ENCODE assay signal across 10 cellular contexts in genomic region chr7:88758355-88759215, GRCh38. TPM values are rescaled to one million over a fixed set of nuclear protein-coding genes. Genes with fewer than 3 reads are reported as not detected.
DNase-seq lines count a peak whose midpoint lies in the region; ATAC-seq, FAIRE-seq and TF ChIP-seq lines count a peak whose summit lies in the region.
"Had no signal": no experiment of that assay in that cellular context is flagged by ENCODE, and none has a peak within 500 bp of the region (broad histone marks: within the 10 kb centered on the region; RNA-seq: fewer than 3 reads in every experiment).

No MANE protein-coding gene starts in this region.

- no peak for TF ChIP-seq POLR2A in A549 (IDR thresholded peaks at IDR 0.05; ENCODE audit: low read length)
- no peak for TF ChIP-seq POLR2A in GM12878 (IDR thresholded peaks at IDR 0.05; ENCODE audit: low read depth, low read length)
- no peak for TF ChIP-seq POLR2A in upper lobe of left lung (IDR thresholded peaks at IDR 0.05)

- RAD21 ChIA-PET in GM12878 (lab: Charles Lee; ENCODE audit: unreplicated experiment) = interaction anchor here (1.1 kb wide), 1 partner anchor 211 kb away, joined by 3 read pairs; no protein-coding TSS in a partner anchor

- peak; percentile 63 to 73; a peak in 5 of 6 replicates for ATAC-seq in A549
- peak; percentile 68 for ATAC-seq in GM12878
- ATAC-seq in upper lobe of left lung (ENCODE audit: low FRiP score in 2 of 2) = peak in 1 of 2 donors; percentile 45

- in situ Hi-C loops in GM12878 (cut with MboI) = no loop called here

- no peaks in the 10 kb centered on the region for H3K79me2 ChIP-seq in GM12878 (ENCODE audit: control insufficient read depth, insufficient read depth, low read length)

- SMC1A ChIA-PET in GM12878 (lab: Charles Lee; ENCODE audit: uncharacterized antibody, unreplicated experiment) = interaction anchor here (1.0 to 1.3 kb wide), 5 partner anchors 12 to 884 kb away, joined by 3 to 5 read pairs (median 3); no protein-coding TSS in a partner anchor

- no peaks in the 10 kb centered on the region for H4K20me1 ChIP-seq in GM12878 (ENCODE audit: control insufficient read depth, insufficient read depth)

- TF ChIP-seq EP300 in A549 (IDR thresholded peaks at IDR 0.05) (no peak), GM12878 (IDR thresholded peaks at IDR 0.05; ENCODE audit: borderline replicate concordance in 1 of 2, control insufficient read depth in 1 of 2, low read depth in 2 of 2, low read length in 2 of 2) (no peak), upper lobe of left lung (IDR thresholded peaks at IDR 0.05) (no peak)

- FAIRE-seq in A549 (lab: Jason Lieb, UNC) (no peak), GM12878 (lab: Jason Lieb, UNC) (no peak)

- H3K4me2 ChIP-seq in A549 (peak overlapping the region; percentile 91), GM12878 (ENCODE audit: control insufficient read depth, insufficient read depth) (no peak overlapping the region)

- no peak overlapping the region for H3K9ac ChIP-seq in GM12878 (ENCODE audit: control insufficient read depth, insufficient read depth, low read length)

- H3K27ac ChIP-seq in A549 (no peak overlapping the region), GM12878 (ENCODE audit: control insufficient read depth, insufficient read depth) (no peak overlapping the region), upper lobe of left lung (no peak overlapping the region)

- peaks cover 10% of the 10 kb centered on the region for H3K4me1 ChIP-seq in A549
- H3K4me1 ChIP-seq in GM12878 (ENCODE audit: control insufficient read depth, insufficient read depth, low read length) = no peaks in the 10 kb centered on the region
- H3K4me1 ChIP-seq in upper lobe of left lung = peaks cover 9 to 17% (median 11%) of the 10 kb centered on the region in 4 donors

- H3K27me3 ChIP-seq in GM12878 (replicated peaks in 1 of 2; ENCODE audit: control insufficient read depth in 2 of 2, insufficient read depth in 2 of 2, low read length in 1 of 2) (peaks cover 3 to 4% of the 10 kb centered on the region in 2 experiments; a peak in 2 of 4 replicates), upper lobe of left lung (peaks cover 0 to 17% (median 9%) of the 10 kb centered on the region in 4 donors)

- H2AFZ ChIP-seq in GM12878 (ENCODE audit: control insufficient read depth, low read depth, low read length) = no peak overlapping the region

- TF ChIP-seq RAD21 in A549 (conservative IDR thresholded peaks at IDR 0.05 in 1 of 2, IDR thresholded peaks at IDR 0.05 in 1 of 2) (no peak), GM12878 (IDR thresholded peaks at IDR 0.05; ENCODE audit: insufficient read depth, low read depth, low read length) (peak; percentile 17; the same call in 1 of the 2 replicates)

- POLR2A ChIA-PET in A549 (lab: Yijun Ruan, JAX) (no interaction called here), GM12878 (lab: Charles Lee) (no interaction called here)

- intact Hi-C loops in GM12878 (cut with micrococcal nuclease; ENCODE audit: unreplicated experiment) = no loop called here

- BruUV-seq in GM12878 (replicated peaks; lab: Mats Ljungman, UMichigan) = no TSS peak

- H3K4me3 ChIP-seq in A549 = peak overlapping the region; percentile 40
- H3K4me3 ChIP-seq in GM12878 = no peak overlapping the region
- H3K4me3 ChIP-seq in upper lobe of left lung = peak overlapping the region in 3 of 4 donors; percentile 4 to 26 (median 21)

- no peaks in the 10 kb centered on the region for H3K9me3 ChIP-seq in A549
- H3K9me3 ChIP-seq in GM12878 (replicated peaks; ENCODE audit: control insufficient read depth, insufficient read depth, low read length) = no peaks in the 10 kb centered on the region
- no peaks in the 10 kb centered on the region for H3K9me3 ChIP-seq in upper lobe of left lung

- DNase-seq in A549 (ENCODE audit: low read depth in 1 of 2, low spot score in 1 of 2) = no peak
- DNase-seq in H4 (ENCODE audit: low spot score) = peak; percentile 26
- DNase-seq in GM12878 (ENCODE audit: low read depth, low spot score) = no peak
- peak; percentile 78 for DNase-seq in left kidney (ENCODE audit: low read depth, low spot score)
- no peak for DNase-seq in upper lobe of left lung
- no peak for DNase-seq in dedifferentiated amniotic fluid mesenchymal stem cell (ENCODE audit: extremely low spot score)
- no peak for DNase-seq in SW480 (ENCODE audit: low spot score)
- no peak for DNase-seq in NOMO-1 (lab: John Stamatoyannopoulos, UW; ENCODE audit: unreplicated experiment in 2 of 2)
- DNase-seq: activated B cell treated with CpG ODN at 0.5 μM for 24 hours, naive B cell had no signal

- TF ChIP-seq CTCF in A549 (IDR thresholded peaks at IDR 0.05) (no peak), GM12878 (IDR thresholded peaks at IDR 0.05 in 2 of 3, conservative IDR thresholded peaks at IDR 0.05 in 1 of 3; ENCODE audit: control insufficient read depth in 2 of 3, extremely low read depth in 1 of 3, insufficient read depth in 1 of 3, low read depth in 3 of 3, low read length in 3 of 3) (no peak), upper lobe of left lung (IDR thresholded peaks at IDR 0.05) (no peak)

- 12% methylated on average over 31 of the region's 33 CpGs for WGBS in A549 (ENCODE audit: missing lambda C conversion rate)
- WGBS in GM12878 (ENCODE audit: insufficient coverage, insufficient replicate concordance, low lambda C conversion rate, missing lambda C conversion rate) = 20% methylated on average over 32 of the region's 33 CpGs
- WGBS in upper lobe of left lung, 2 donors = 6 to 7% methylated on average over 31 to 33 of the region's 33 CpGs

- CTCF ChIA-PET in A549 (lab: Yijun Ruan, JAX) (interaction anchor here (1.2 kb wide), 1 partner anchor 24 kb away, joined by 3 read pairs; no protein-coding TSS in a partner anchor), GM12878 (lab: Yijun Ruan, JAX) (no interaction called here)

- H3K36me3 ChIP-seq in GM12878 (ENCODE audit: control insufficient read depth in 2 of 2, insufficient read depth in 2 of 2, low read length in 1 of 2) (no peaks in the 10 kb centered on the region), upper lobe of left lung (no peaks in the 10 kb centered on the region)

TF ChIP-seq in A549, 52 proteins besides CTCF, POLR2A, EP300 and RAD21 (continues in another document):
- TF ChIP-seq EHF (CRISPR knock-in tag; IDR thresholded peaks at IDR 0.05) (no peak), MAZ (IDR thresholded peaks at IDR 0.05; ENCODE audit: borderline replicate concordance, low read depth, low read length) (no peak), HEYL (CRISPR knock-in tag; IDR thresholded peaks at IDR 0.05) (no peak), CBX8 (IDR thresholded peaks at IDR 0.05) (peak; percentile 93)

TF ChIP-seq in GM12878, 131 proteins besides CTCF, POLR2A, EP300 and RAD21:
- TF ChIP-seq BMI1 (IDR thresholded peaks at IDR 0.05; ENCODE audit: borderline replicate concordance) (peak; percentile 43; the same call in 1 of the 2 replicates), MYB (IDR thresholded peaks at IDR 0.05; ENCODE audit: borderline replicate concordance, low read depth, low read length) (no peak)

RNA-seq across cellular contexts. Expression of gene ZNF804B, which starts 0.9 kb away (rescaled TPM):
- polyA plus RNA-seq in A549 (2011; rRNA removed) (not detected in 2 replicates), A549 (2017; fragmentation: RNase III; extraction: RNeasy Plus Mini Kit Qiagen cat#74134 plus additional on column Dnase treatment) (not detected in 3 replicates), GM12878 (2011; rRNA removed) (not detected in 2 replicates), GM12878 (2014; fragmentation: Illumina TruSeq; extraction: Trizol) (not detected in 2 replicates), GM12878 (2014; fragmentation: Nextera tagmentation; extraction: Ambion mirVana) (not detected), GM12878 (2014; rRNA removed) (not detected in 2 replicates), GM12878 (2016; fragmentation: Nextera tagmentation; extraction: Ambion mirVana) (not detected)
- not detected in 2 replicates for polyA plus RNA-seq in A549 (2012; cell fraction: cytosol; rRNA removed)
- not detected in 2 replicates for polyA plus RNA-seq in A549 (2012; cell fraction: nucleus; rRNA removed)
- polyA minus RNA-seq in A549 (2011; rRNA and poly(A)+ RNA removed) = not detected in 2 replicates
- 0.10 and 0.17 TPM in 2 replicates for total RNA-seq in H4 (2014; rRNA removed; shearing (Covaris generic))
- not detected in 2 replicates for total RNA-seq in GM12878 (2013; cell fraction: nucleolus; rRNA removed)
- total RNA-seq in GM12878 (2014; rRNA removed) (not detected in 2 replicates), GM12878 (2014; rRNA removed; fragmentation: Illumina TruSeq; extraction: Trizol) (not detected in 2 replicates), GM12878 (2021) (0.03 TPM in 1 of 2 replicates, not detected in the other), upper lobe of left lung (not detected)
- not detected for polyA plus RNA-seq in GM12878 (2011; ENCODE audit: low read depth)
- not detected in 2 replicates for polyA plus RNA-seq in GM12878 (2011; cell fraction: cytosol; rRNA removed)
- 0.10 TPM in 1 of 2 replicates, not detected in the other for polyA plus RNA-seq in GM12878 (2011; cell fraction: nucleus; rRNA removed)
- not detected in 2 replicates for polyA plus RNA-seq in GM12878 (2012)
- not detected in 2 replicates for polyA minus RNA-seq in GM12878 (2011; rRNA and poly(A)+ RNA removed)
- not detected in 2 replicates for polyA minus RNA-seq in GM12878 (2011; cell fraction: cytosol; rRNA and poly(A)+ RNA removed)
- polyA minus RNA-seq in GM12878 (2011; cell fraction: nucleus; rRNA and poly(A)+ RNA removed) = not detected in 2 replicates
- total RNA-seq: activated B cell treated with CpG ODN at 0.5 μM for 24 hours had no signal

RNA-seq across cellular contexts. Expression of gene TEX47, which starts 37.0 kb away (rescaled TPM):
- polyA plus RNA-seq in A549 (2011; rRNA removed) (not detected in 2 replicates), A549 (2017; fragmentation: RNase III; extraction: RNeasy Plus Mini Kit Qiagen cat#74134 plus additional on column Dnase treatment) (not detected in 3 replicates), GM12878 (2011; rRNA removed) (not detected in 2 replicates), GM12878 (2014; fragmentation: Illumina TruSeq; extraction: Trizol) (not detected in 2 replicates), GM12878 (2014; fragmentation: Nextera tagmentation; extraction: Ambion mirVana) (not detected), GM12878 (2014; rRNA removed) (not detected in 2 replicates), GM12878 (2016; fragmentation: Nextera tagmentation; extraction: Ambion mirVana) (not detected)
- not detected in 2 replicates for polyA plus RNA-seq in A549 (2012; cell fraction: cytosol; rRNA removed)
- polyA plus RNA-seq in A549 (2012; cell fraction: nucleus; rRNA removed) = not detected in 2 replicates
- polyA minus RNA-seq in A549 (2011; rRNA and poly(A)+ RNA removed) = not detected in 2 replicates
- total RNA-seq in H4 (2014; rRNA removed; shearing (Covaris generic)) = not detected in 2 replicates
- total RNA-seq in GM12878 (2013; cell fraction: nucleolus; rRNA removed) = not detected in 2 replicates
- total RNA-seq in GM12878 (2014; rRNA removed) (not detected in 2 replicates), GM12878 (2014; rRNA removed; fragmentation: Illumina TruSeq; extraction: Trizol) (not detected in 2 replicates), GM12878 (2021) (not detected in 2 replicates), upper lobe of left lung (not detected)
- not detected for polyA plus RNA-seq in GM12878 (2011; ENCODE audit: low read depth)
- not detected in 2 replicates for polyA plus RNA-seq in GM12878 (2011; cell fraction: cytosol; rRNA removed)
- polyA plus RNA-seq in GM12878 (2011; cell fraction: nucleus; rRNA removed) = not detected in 2 replicates
- polyA plus RNA-seq in GM12878 (2012) = not detected in 2 replicates
- polyA minus RNA-seq in GM12878 (2011; rRNA and poly(A)+ RNA removed) = not detected in 2 replicates
- polyA minus RNA-seq in GM12878 (2011; cell fraction: cytosol; rRNA and poly(A)+ RNA removed) = not detected in 2 replicates
- not detected in 2 replicates for polyA minus RNA-seq in GM12878 (2011; cell fraction: nucleus; rRNA and poly(A)+ RNA removed)
- total RNA-seq: activated B cell treated with CpG ODN at 0.5 μM for 24 hours had no signal

Comparison
In these comparisons a context has a peak if more than half of its experiments do, and no peak if none do; other contexts are left out.
1. DNase-seq: peak in H4 (single experiment) and left kidney (single experiment); none in A549 (0 of 2), GM12878 (single experiment), upper lobe of left lung (0 of 2), dedifferentiated amniotic fluid mesenchymal stem cell (single experiment), SW480 (single experiment) and NOMO-1 (0 of 2).
2. Of the 24 proteins assayed by ChIP-seq in both GM12878 and A549: peak only in GM12878: RAD21; only in A549: none; in both: none; in neither: 23.